8 cellular contexts compared by ENCODE assay signal in the genomic region with DNA sequence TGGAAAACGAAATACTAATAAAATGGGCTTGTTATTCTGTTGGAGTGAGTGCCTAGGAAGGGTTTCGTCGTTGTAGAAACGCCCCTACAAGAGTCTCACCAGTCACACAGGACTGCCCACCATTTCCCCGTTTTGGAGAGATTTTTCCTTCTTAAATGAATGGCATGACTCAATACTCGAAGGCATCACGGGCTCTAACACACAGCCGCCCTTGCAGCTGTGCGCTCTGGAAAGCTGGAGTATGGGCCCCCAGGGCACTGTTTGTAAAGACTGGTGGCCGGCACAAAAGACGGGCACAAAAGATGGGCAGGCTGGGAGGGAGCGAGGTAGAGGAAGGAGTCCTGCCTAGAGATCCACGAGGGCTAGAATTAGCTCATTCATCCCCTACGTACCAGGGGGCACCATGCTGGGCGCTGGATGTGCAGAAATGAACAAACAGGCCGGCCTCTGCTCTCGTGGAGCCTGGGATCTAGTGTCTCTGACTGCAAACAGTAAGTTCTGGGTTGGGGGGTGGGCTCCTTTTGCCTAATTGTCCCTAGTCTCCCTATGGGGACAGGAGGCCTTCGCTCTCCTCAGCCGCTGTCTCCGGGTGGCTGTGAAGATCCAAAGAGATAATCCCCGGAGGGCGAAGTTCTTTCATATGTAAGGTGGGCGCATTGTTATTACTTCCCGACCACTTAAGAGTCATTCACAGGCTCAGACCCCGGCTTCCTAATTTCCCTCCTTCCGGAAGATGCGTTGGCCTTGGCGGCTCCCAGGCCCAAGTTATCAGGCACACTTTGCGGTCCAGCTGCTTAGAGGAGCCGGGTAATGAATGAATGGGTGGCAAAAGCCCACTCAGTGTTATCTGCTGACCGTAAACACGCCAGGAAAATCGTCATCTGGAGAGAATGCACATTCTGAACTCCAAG.
DNase-seq lines count a peak whose midpoint lies in the region; ATAC-seq lines count a peak whose summit lies in the region.

No MANE protein-coding gene starts in this region.

- H3K4me3 Mint-ChIP-seq in activated naive CD8-positive, alpha-beta T cell, result peak overlapping the region; percentile 71
- H3K4me3 Mint-ChIP-seq in stimulated activated memory B cell treated with anti-CD40 and anti-IgM and Interleukin-4, amounts not matched to agents 10 μg/mL and 1 μg/mL and 100 μg/mL, for 72 hours, result peak overlapping the region; percentile 34

- peak overlapping the region; percentile 88 for H3K4me3 ChIP-seq in iPS-18c (ENCODE audit: insufficient read depth, low read depth, low read length)

- H3K9me3 Mint-ChIP-seq in activated naive CD8-positive, alpha-beta T cell (ENCODE audit: low read depth), result no peaks in the 10 kb centered on the region
- no peaks in the 10 kb centered on the region for H3K9me3 Mint-ChIP-seq in stimulated activated memory B cell treated with anti-CD40 and anti-IgM and Interleukin-4, amounts not matched to agents 10 μg/mL and 1 μg/mL and 100 μg/mL, for 72 hours

- DNase-seq in activated CD8-positive, alpha-beta memory T cell treated with anti-CD3 and anti-CD28 coated beads for 24 hours, result peak; percentile 64
- DNase-seq in activated CD8-positive, alpha-beta memory T cell treated with anti-CD3 and anti-CD28 coated beads, Interleukin-2, amount 50 U/mL, for 4 hours, result no peak
- DNase-seq in activated CD4-positive, alpha-beta T cell treated with anti-CD3 and anti-CD28 coated beads for 1 hour, result no peak
- no peak for DNase-seq in Kasumi-1 (lab: John Stamatoyannopoulos, UW)
- no peak for DNase-seq in effector CD4-positive, alpha-beta T cell

- H3K27me3 Mint-ChIP-seq in activated naive CD8-positive, alpha-beta T cell, result peaks cover 64% of the 10 kb centered on the region
- H3K27me3 Mint-ChIP-seq in stimulated activated memory B cell treated with anti-CD40 and anti-IgM and Interleukin-4, amounts not matched to agents 10 μg/mL and 1 μg/mL and 100 μg/mL, for 72 hours, result peaks cover 94% of the 10 kb centered on the region

- ATAC-seq in stimulated activated memory B cell treated with anti-CD40 and anti-IgM and Interleukin-4, amounts not matched to agents 10 μg/mL and 1 μg/mL and 100 μg/mL, for 72 hours, result no peak

- H3K4me1 Mint-ChIP-seq in activated naive CD8-positive, alpha-beta T cell (ENCODE audit: low read depth), result peaks cover 39% of the 10 kb centered on the region
- peaks cover 53% of the 10 kb centered on the region for H3K4me1 Mint-ChIP-seq in stimulated activated memory B cell treated with anti-CD40 and anti-IgM and Interleukin-4, amounts not matched to agents 10 μg/mL and 1 μg/mL and 100 μg/mL, for 72 hours

- no peaks in the 10 kb centered on the region for H3K36me3 Mint-ChIP-seq in activated naive CD8-positive, alpha-beta T cell
- no peaks in the 10 kb centered on the region for H3K36me3 Mint-ChIP-seq in stimulated activated memory B cell treated with anti-CD40 and anti-IgM and Interleukin-4, amounts not matched to agents 10 μg/mL and 1 μg/mL and 100 μg/mL, for 72 hours

- peak overlapping the region; percentile 16 for H3K27ac Mint-ChIP-seq in activated naive CD8-positive, alpha-beta T cell
- H3K27ac Mint-ChIP-seq in stimulated activated memory B cell treated with anti-CD40 and anti-IgM and Interleukin-4, amounts not matched to agents 10 μg/mL and 1 μg/mL and 100 μg/mL, for 72 hours, result no peak overlapping the region

- no peaks in the 10 kb centered on the region for H3K9me3 ChIP-seq in iPS-18c (ENCODE audit: control insufficient read depth, insufficient read depth, low read length)
